ENCODE assay signal across 8 cellular contexts in genomic region chr19:34732548-34733255, GRCh38. TPM values are rescaled to one million over a fixed set of nuclear protein-coding genes. Genes with fewer than 3 reads are reported as not detected.
A peak's percentile ranks its signal among the peaks of the same experiment; 100 is the strongest.
DNase-seq lines count a peak whose midpoint lies in the region; ATAC-seq and TF ChIP-seq lines count a peak whose summit lies in the region.

No MANE protein-coding gene starts in this region.

- H3K27me3 Mint-ChIP-seq in glutamatergic neuron (ENCODE audit: unreplicated experiment): peaks cover 6% of the 10 kb centered on the region

- H3K27ac ChIP-seq in RWPE1 (peak overlapping the region; percentile 93), gastroesophageal sphincter (peak overlapping the region; percentile 96 to 98 (median 97)), gastrocnemius medialis (peak overlapping the region; percentile 96 to 100 (median 98))
- H3K27ac ChIP-seq in effector memory CD4-positive, alpha-beta T cell (ENCODE audit: insufficient read depth, low read length, poor library complexity, severe bottlenecking): no peak overlapping the region

- intact Hi-C loops in gastrocnemius medialis (cut with DNase I; ENCODE audit: low total_unique reads): no loop called here

- H3K4me3 Mint-ChIP-seq in glutamatergic neuron (ENCODE audit: unreplicated experiment): no peak overlapping the region

- peaks cover 12% of the 10 kb centered on the region for H3K9me3 Mint-ChIP-seq in glutamatergic neuron (ENCODE audit: unreplicated experiment)

- POLR2A ChIA-PET in RWPE1 (lab: Yijun Ruan, JAX; ENCODE audit: low non-redundant PET): interaction anchor here (1.0 kb wide), 1 partner anchor 194 kb away, joined by 3 read pairs; the partner anchor contains the start of gene ZNF30

- no peak for TF ChIP-seq CTCF in GM12864 (IDR thresholded peaks at IDR 0.05; ENCODE audit: low read depth, low read length, missing control alignments)
- no peak for TF ChIP-seq CTCF in RWPE1 (conservative IDR thresholded peaks at IDR 0.05; ENCODE audit: low read depth)
- no peak for TF ChIP-seq CTCF in gastroesophageal sphincter (IDR thresholded peaks at IDR 0.05)
- TF ChIP-seq CTCF in gastrocnemius medialis (IDR thresholded peaks at IDR 0.05 in 4 of 5, conservative IDR thresholded peaks at IDR 0.05 in 1 of 5): no peak
- no peak for TF ChIP-seq CTCF in glutamatergic neuron (IDR thresholded peaks at IDR 0.05; ENCODE audit: partially characterized antibody, unreplicated experiment)
- TF ChIP-seq CTCF in GM10266 (IDR thresholded peaks at IDR 0.05; ENCODE audit: control insufficient read depth, insufficient read depth, low read depth, missing control alignments): no peak

- H3K27ac Mint-ChIP-seq in glutamatergic neuron (ENCODE audit: unreplicated experiment): no peak overlapping the region

- peaks cover 4% of the 10 kb centered on the region for H3K4me1 Mint-ChIP-seq in glutamatergic neuron (ENCODE audit: low read depth, unreplicated experiment)

- 0 to 100% methylated on average over 1 of the region's 17 CpGs for WGBS in gastroesophageal sphincter (ENCODE audit: low coverage in 1 of 2), 2 donors

- CTCF ChIA-PET in RWPE1 (lab: Yijun Ruan, JAX): no interaction called here

- H3K9me3 ChIP-seq in gastroesophageal sphincter: peaks cover 0 to 7% (median 0%) of the 10 kb centered on the region in 3 donors
- no peaks in the 10 kb centered on the region for H3K9me3 ChIP-seq in gastrocnemius medialis
- H3K9me3 ChIP-seq in effector memory CD4-positive, alpha-beta T cell (ENCODE audit: control insufficient read depth, low read length): no peaks in the 10 kb centered on the region

- peaks cover 8 to 36% (median 15%) of the 10 kb centered on the region in 3 donors for H3K4me1 ChIP-seq in gastroesophageal sphincter
- H3K4me1 ChIP-seq in gastrocnemius medialis: peaks cover 30 to 34% of the 10 kb centered on the region in 2 donors
- peaks cover 5% of the 10 kb centered on the region for H3K4me1 ChIP-seq in effector memory CD4-positive, alpha-beta T cell (ENCODE audit: control insufficient read depth, insufficient read depth, low read length, poor library complexity, severe bottlenecking)

- DNase-seq in GM12864 (ENCODE audit: low read depth): no peak
- DNase-seq in RWPE1 (ENCODE audit: low spot score): no peak
- no peak for DNase-seq in gastrocnemius medialis
- no peak for DNase-seq in glutamatergic neuron
- no peak for DNase-seq in stimulated activated CD4-positive, alpha-beta T cell treated with anti-CD3 and anti-CD28 coated beads, Interleukin-15, amount 100 ng/mL, for 24 hours
- no peak for DNase-seq in effector memory CD4-positive, alpha-beta T cell
- no peak for DNase-seq in GM10266 (ENCODE audit: extremely low spot score)

- no peak for TF ChIP-seq POLR2A in gastroesophageal sphincter (IDR thresholded peaks at IDR 0.05)
- no peak for TF ChIP-seq POLR2A in gastrocnemius medialis (IDR thresholded peaks at IDR 0.05)

- H3K36me3 Mint-ChIP-seq in glutamatergic neuron (ENCODE audit: unreplicated experiment): no peaks in the 10 kb centered on the region

- in situ Hi-C loops in gastrocnemius medialis (cut with MboI; ENCODE audit: low sequenced_read_pairs in 4 of 4): loop anchor here in 1 of 4 donors (10.0 kb wide), 1 partner anchor 58 kb away; the partner anchor contains the start of genes SCGB2B2 and ZNF302

- no peak for TF ChIP-seq EP300 in gastroesophageal sphincter (IDR thresholded peaks at IDR 0.05)

- H3K36me3 ChIP-seq in gastroesophageal sphincter (peaks cover 0 to 24% of the 10 kb centered on the region in 2 donors), gastrocnemius medialis (peaks cover 0 to 23% of the 10 kb centered on the region in 2 donors)
- H3K36me3 ChIP-seq in effector memory CD4-positive, alpha-beta T cell (ENCODE audit: control insufficient read depth, insufficient read depth, low read length): no peaks in the 10 kb centered on the region

- ATAC-seq in gastroesophageal sphincter (no peak), gastrocnemius medialis (no peak)

- peak overlapping the region; percentile 65 for H3K4me3 ChIP-seq in GM12864 (ENCODE audit: low read depth, low read length)
- peak overlapping the region; percentile 76 to 95 for H3K4me3 ChIP-seq in gastroesophageal sphincter
- peak overlapping the region; percentile 77 to 98 (median 86) for H3K4me3 ChIP-seq in gastrocnemius medialis
- H3K4me3 ChIP-seq in effector memory CD4-positive, alpha-beta T cell (ENCODE audit: insufficient read depth, low read depth, low read length, poor library complexity, severe bottlenecking): no peak overlapping the region

- no peaks in the 10 kb centered on the region for H3K27me3 ChIP-seq in gastroesophageal sphincter
- H3K27me3 ChIP-seq in gastrocnemius medialis: no peaks in the 10 kb centered on the region
- no peaks in the 10 kb centered on the region for H3K27me3 ChIP-seq in effector memory CD4-positive, alpha-beta T cell (replicated peaks; ENCODE audit: control insufficient read depth, insufficient read depth, low read length, poor library complexity, severe bottlenecking)

RNA-seq across cellular contexts. Expression of gene ZNF181, which starts 1.3 kb away (rescaled TPM):
- total RNA-seq in gastroesophageal sphincter (10 to 100 TPM; 18.6 to 47.6 (median 28.5) TPM), gastrocnemius medialis (10 to 100 TPM; 27.3 to 77.9 (median 49.3) TPM), glutamatergic neuron (ENCODE audit: unreplicated experiment) (11.4 TPM)

RNA-seq across cellular contexts. Expression of gene ZNF599, which starts 40.3 kb away (rescaled TPM):
- total RNA-seq in gastroesophageal sphincter: 1 to 10 TPM; 4.8 to 7.1 (median 5.6) TPM
- 1 to 10 TPM; 1.2 to 6.3 (median 2.4) TPM for total RNA-seq in gastrocnemius medialis
- total RNA-seq in glutamatergic neuron (ENCODE audit: unreplicated experiment): 8.2 TPM

RNA-seq across cellular contexts. Expression of gene ZNF302, which starts 55.2 kb away (rescaled TPM):
- total RNA-seq in gastroesophageal sphincter: 10 to 100 TPM; 18.6 to 44.8 (median 28.8) TPM
- total RNA-seq in gastrocnemius medialis: 10 to 100 TPM; 14.9 to 43.2 (median 28.2) TPM
- 38.8 TPM for total RNA-seq in glutamatergic neuron (ENCODE audit: unreplicated experiment)

RNA-seq across cellular contexts. Expression of gene SCGB2B2, which starts 55.7 kb away (rescaled TPM):
- total RNA-seq in gastroesophageal sphincter (1 to 10 TPM in 1 of 4 donors, under 1 TPM in 2, not detected in 1; 0.40 to 1.1 (median 0.81) TPM), gastrocnemius medialis (1 to 10 TPM in 1 of 4 donors, under 1 TPM in 2, not detected in 1; 0.20 to 1.1 (median 0.20) TPM), glutamatergic neuron (ENCODE audit: unreplicated experiment) (1.2 TPM)
